In the genomic region with DNA sequence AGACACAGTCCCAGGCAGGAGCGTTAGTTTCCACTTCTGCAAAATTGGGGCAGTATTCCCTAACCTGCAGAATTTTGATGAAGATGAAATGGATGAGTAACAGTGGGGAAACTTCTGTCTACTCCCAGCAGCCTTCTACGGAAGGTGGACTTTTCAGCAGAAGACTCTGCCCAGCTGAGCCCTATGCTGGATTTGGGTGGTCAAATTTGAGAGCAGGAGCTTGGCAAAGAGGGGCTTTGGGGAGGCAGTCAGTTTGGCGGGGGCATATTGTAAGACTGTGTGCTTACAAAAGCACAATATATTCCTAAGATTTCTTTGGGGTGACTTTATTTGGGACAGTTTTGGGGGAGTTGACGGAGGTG, we compare ENCODE assay signal across 11 cellular contexts.
"Had no signal": no experiment of that assay in that cellular context is flagged by ENCODE, and none has a peak within 500 bp of the region (broad histone marks: within the 10 kb centered on the region; RNA-seq: fewer than 3 reads in every experiment).

No MANE protein-coding gene starts in this region.

- H3K27me3 Mint-ChIP-seq: naive thymus-derived CD8-positive, alpha-beta T cell had no signal

- ATAC-seq: left cardiac atrium; mucosa of descending colon; naive thymus-derived CD8-positive, alpha-beta T cell; stimulated activated naive CD8-positive, alpha-beta T cell treated with anti-CD3 and anti-CD28 coated beads, Interleukin-15, Interleukin-2, amounts not matched to agents 100 U/mL and 50 U/mL, for 24 hours had no signal

- H3K9me3 Mint-ChIP-seq: naive thymus-derived CD8-positive, alpha-beta T cell had no signal

- DNase-seq: activated CD4-positive, alpha-beta T cell treated with anti-CD3 and anti-CD28 coated beads for 4 hours; activated naive CD4-positive, alpha-beta T cell; effector CD4-positive, alpha-beta T cell; left cardiac atrium; mucosa of descending colon; naive thymus-derived CD8-positive, alpha-beta T cell; nucleus accumbens; psoas muscle; sigmoid colon; stimulated activated naive CD8-positive, alpha-beta T cell treated with anti-CD3 and anti-CD28 coated beads, Interleukin-15, Interleukin-2, amounts not matched to agents 100 U/mL and 50 U/mL, for 24 hours; T-helper 9 cell had no signal

- H3K4me3 Mint-ChIP-seq: naive thymus-derived CD8-positive, alpha-beta T cell had no signal
